ENCODE assay signal across 9 cellular contexts in the genomic region with DNA sequence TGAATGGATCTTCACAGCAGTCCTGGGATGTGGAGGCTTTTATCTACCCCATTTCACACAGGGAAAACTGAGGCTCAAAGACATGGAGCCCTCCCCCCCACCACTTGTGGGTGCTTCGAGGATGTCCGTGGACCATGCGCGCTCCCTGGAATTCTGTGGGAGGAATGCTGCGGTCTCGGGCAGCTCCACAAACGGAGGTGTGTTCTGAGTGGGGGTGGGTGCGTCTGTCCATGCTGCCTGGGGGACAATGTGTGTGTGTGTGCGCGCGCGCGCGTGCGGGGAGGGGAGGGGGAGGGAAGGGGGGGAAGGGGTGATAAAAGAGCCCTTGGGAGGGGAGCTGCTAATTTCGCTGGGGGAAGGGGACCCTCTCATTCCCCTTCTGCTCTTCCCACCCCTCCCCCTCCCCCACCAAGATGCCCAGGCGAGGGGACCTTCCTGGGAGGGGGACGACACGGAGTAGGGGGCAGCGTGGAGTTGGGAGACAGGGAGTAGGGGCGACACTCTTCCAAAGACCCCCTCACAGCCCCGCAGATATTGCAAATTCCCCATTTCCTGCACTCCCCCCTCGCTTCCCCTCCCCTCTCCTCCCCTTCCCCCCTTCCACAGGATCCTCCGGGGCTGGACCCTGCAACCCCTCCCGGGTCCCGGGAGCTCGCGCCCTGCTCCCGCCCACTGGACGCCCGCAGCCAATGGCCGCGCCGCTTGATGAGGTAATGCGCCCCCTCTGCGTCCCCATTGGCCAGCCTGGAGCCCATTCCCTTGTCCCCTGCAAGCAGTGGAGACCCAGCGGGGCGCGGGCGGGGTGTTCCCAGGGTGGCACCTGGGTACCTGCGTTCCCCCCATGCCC. TPM values are rescaled to one million over a fixed set of nuclear protein-coding genes. Genes with fewer than 3 reads are reported as not detected.
DNase-seq lines count a peak whose midpoint lies in the region; ATAC-seq and TF ChIP-seq lines count a peak whose summit lies in the region.
"Had no signal": no experiment of that assay in that cellular context is flagged by ENCODE, and none has a peak within 500 bp of the region (broad histone marks: within the 10 kb centered on the region; RNA-seq: fewer than 3 reads in every experiment).

No MANE protein-coding gene starts in this region.

- H3K4me3 ChIP-seq in left ventricle myocardium inferior (no peak overlapping the region), hepatocyte (no peak overlapping the region)

- H3K27ac ChIP-seq in left ventricle myocardium inferior (replicated peaks) (no peak overlapping the region), hepatocyte (no peak overlapping the region)

- H3K4me2 ChIP-seq in hepatocyte = peak overlapping the region; percentile 85

- no peaks in the 10 kb centered on the region for H3K9me2 ChIP-seq in hepatocyte (replicated peaks; ENCODE audit: insufficient read depth)

- H3K4me3 Mint-ChIP-seq in type B pancreatic cell (peak overlapping the region; percentile 81), T-helper 17 cell (no peak overlapping the region)

- peak; percentile 61 to 73 for ATAC-seq in left cardiac atrium
- ATAC-seq in T-helper 17 cell = no peak
- ATAC-seq in HG02610 (IDR thresholded peaks at IDR 0.05; ENCODE audit: unreplicated experiment) = no peak

- H3K4me1 ChIP-seq in left ventricle myocardium inferior = no peaks in the 10 kb centered on the region
- H3K4me1 ChIP-seq in hepatocyte (ENCODE audit: insufficient read depth) = no peaks in the 10 kb centered on the region

- no peak overlapping the region for H2AFZ ChIP-seq in hepatocyte

- H3K9me3 ChIP-seq in left ventricle myocardium inferior (replicated peaks) (peaks cover 4% of the 10 kb centered on the region), hepatocyte (ENCODE audit: low read depth) (no peaks in the 10 kb centered on the region), T-helper 17 cell (ENCODE audit: control insufficient read depth, low read length, poor library complexity, severe bottlenecking) (no peaks in the 10 kb centered on the region)

- no peaks in the 10 kb centered on the region for H3K9me3 Mint-ChIP-seq in type B pancreatic cell

- H3K36me3 ChIP-seq in left ventricle myocardium inferior (no peaks in the 10 kb centered on the region), hepatocyte (replicated peaks; ENCODE audit: insufficient read depth, low read depth) (no peaks in the 10 kb centered on the region)

- WGBS in hepatocyte (ENCODE audit: low lambda C conversion rate, missing lambda C conversion rate) = 4% methylated on average over 21 of the region's 41 CpGs

- H3K27me3 ChIP-seq in left ventricle myocardium inferior (ENCODE audit: low read depth) (peaks cover 84% of the 10 kb centered on the region), hepatocyte (peaks cover 17% of the 10 kb centered on the region)

- H4K20me1 ChIP-seq in hepatocyte (ENCODE audit: insufficient read depth, poor library complexity, severe bottlenecking) = no peaks in the 10 kb centered on the region

- intact Hi-C loops in left cardiac atrium (cut with DNase I) (no loop called here), left ventricle myocardium inferior (cut with micrococcal nuclease) (no loop called here)

- DNase-seq in left cardiac atrium = no peak
- DNase-seq in left ventricle myocardium inferior = no peak
- peak; percentile 90 for DNase-seq in OCI-M1 (lab: John Stamatoyannopoulos, UW)
- peak; percentile 68 for DNase-seq in hepatocyte (ENCODE audit: low spot score)
- peak; percentile 88 for DNase-seq in type B pancreatic cell (ENCODE audit: extremely low spot score, unreplicated experiment)
- no peak for DNase-seq in T-helper 17 cell
- DNase-seq in NK-92 treated with Interleukin-12 subunit alpha and Interleukin-12 subunit beta, amount 100 ng/mL, for 24 hours (lab: John Stamatoyannopoulos, UW) = no peak
- DNase-seq: DND-41 had no signal

- no peaks in the 10 kb centered on the region for H3K36me3 Mint-ChIP-seq in type B pancreatic cell
- peaks cover 3% of the 10 kb centered on the region for H3K36me3 Mint-ChIP-seq in T-helper 17 cell (ENCODE audit: low read depth)

- H3K79me2 ChIP-seq in hepatocyte = no peaks in the 10 kb centered on the region

- H3K27me3 Mint-ChIP-seq in type B pancreatic cell (peaks cover 51% of the 10 kb centered on the region), T-helper 17 cell (peaks cover 37% of the 10 kb centered on the region)

- TF ChIP-seq CTCF in left ventricle myocardium inferior (IDR thresholded peaks at IDR 0.05; ENCODE audit: borderline replicate concordance) = no peak
- no peak for TF ChIP-seq CTCF in hepatocyte (IDR thresholded peaks at IDR 0.05; ENCODE audit: poor library complexity)
- no peak for TF ChIP-seq CTCF in type B pancreatic cell (conservative IDR thresholded peaks at IDR 0.05)

- H3K4me1 Mint-ChIP-seq in type B pancreatic cell (ENCODE audit: unreplicated experiment) (peaks cover 7% of the 10 kb centered on the region), T-helper 17 cell (peaks cover 5% of the 10 kb centered on the region)

- no peak overlapping the region for H3K27ac Mint-ChIP-seq in type B pancreatic cell
- H3K27ac Mint-ChIP-seq in T-helper 17 cell = no peak overlapping the region

RNA-seq across cellular contexts. Expression of a gene that starts 18.9 kb away (rescaled TPM):
- total RNA-seq in left cardiac atrium = not detected
- not detected for total RNA-seq in left ventricle myocardium inferior
- not detected in 2 replicates for total RNA-seq in hepatocyte
- polyA plus RNA-seq in hepatocyte = not detected in 2 replicates
- not detected in 2 replicates for total RNA-seq in type B pancreatic cell (ENCODE audit: low replicate concordance)
- total RNA-seq in T-helper 17 cell = not detected

Comparison
In these comparisons a context has a peak if more than half of its experiments do, and no peak if none do; other contexts are left out.
1. ATAC-seq: peak in left cardiac atrium (2 of 2); none in T-helper 17 cell (single experiment) and HG02610 (single experiment).
2. DNase-seq: peak in OCI-M1 (single experiment), hepatocyte (single experiment) and type B pancreatic cell (single experiment); none in left cardiac atrium (single experiment), left ventricle myocardium inferior (single experiment), T-helper 17 cell (0 of 3) and NK-92 treated with Interleukin-12 subunit alpha and Interleukin-12 subunit beta, amount 100 ng/mL, for 24 hours (single experiment).